In genomic region chr10:97632949-97633884, GRCh38 we compare ENCODE assay signal across 1 cellular context.
TF ChIP-seq lines count a peak whose summit lies in the region.

Gene MORN4, minus strand, starts transcription at chr10:97633500. Its CDS starts 13,847 bp downstream, at chr10:97619653.

TF ChIP-seq in HepG2, 621 proteins besides CTCF, POLR2A, EP300 and RAD21 (continued from another document and continues in another):
- no peak for TF ChIP-seq CENPBD1 (CRISPR knock-in tag; IDR thresholded peaks at IDR 0.05; ENCODE audit: borderline replicate concordance, low read depth)
- TF ChIP-seq THAP9 (CRISPR knock-in tag; IDR thresholded peaks at IDR 0.05; ENCODE audit: borderline replicate concordance), result peak; percentile 95
- no peak for TF ChIP-seq ZFP90 (CRISPR knock-in tag; IDR thresholded peaks at IDR 0.05; ENCODE audit: borderline replicate concordance)
- no peak for TF ChIP-seq ZNF205 (CRISPR knock-in tag; IDR thresholded peaks at IDR 0.05)
- TF ChIP-seq RNF219 (CRISPR knock-in tag; IDR thresholded peaks at IDR 0.05), result no peak
- no peak for TF ChIP-seq ZNF547 (CRISPR knock-in tag; IDR thresholded peaks at IDR 0.05)
- TF ChIP-seq ZNF282 (IDR thresholded peaks at IDR 0.05; ENCODE audit: partially characterized antibody), result no peak
- peak; percentile 52; the same call in 1 of the 2 replicates for TF ChIP-seq TBX3 (IDR thresholded peaks at IDR 0.05; ENCODE audit: borderline replicate concordance)
- TF ChIP-seq ZNF234 (CRISPR knock-in tag; conservative IDR thresholded peaks at IDR 0.05), result no peak
- peak; percentile 100 for TF ChIP-seq ZHX2 (IDR thresholded peaks at IDR 0.05; ENCODE audit: low read depth)
- TF ChIP-seq ZHX2 (CRISPR knock-in tag; IDR thresholded peaks at IDR 0.05; ENCODE audit: borderline replicate concordance), result no peak
- TF ChIP-seq MAZ (IDR thresholded peaks at IDR 0.05; ENCODE audit: borderline replicate concordance, low read depth, low read length), result peak; percentile 45; the same call in 1 of the 2 replicates
- peak; percentile 74; the same call in 1 of the 2 replicates for TF ChIP-seq MAZ (CRISPR knock-in tag; IDR thresholded peaks at IDR 0.05; ENCODE audit: low read depth)
- TF ChIP-seq TARDBP (CRISPR knock-in tag; IDR thresholded peaks at IDR 0.05), result no peak
- peak; percentile 92; the same call in 1 of the 3 replicates for TF ChIP-seq MXI1 (IDR thresholded peaks at IDR 0.05; ENCODE audit: borderline replicate concordance, low read depth, low read length)
- no peak for TF ChIP-seq GZF1 (CRISPR knock-in tag; IDR thresholded peaks at IDR 0.05)
- TF ChIP-seq MXD4 (CRISPR knock-in tag; IDR thresholded peaks at IDR 0.05), result 0 out of 2 replicates have a peak, but pooled peaks have one; percentile 27
- peak; percentile 73 for TF ChIP-seq HDAC1 (CRISPR knock-in tag; IDR thresholded peaks at IDR 0.05)
- no peak for TF ChIP-seq ZNF512 (CRISPR knock-in tag; IDR thresholded peaks at IDR 0.05)
- TF ChIP-seq KMT2A (CRISPR knock-in tag; IDR thresholded peaks at IDR 0.05), result peak; percentile 77
- no peak for TF ChIP-seq PHB2 (IDR thresholded peaks at IDR 0.05; ENCODE audit: partially characterized antibody)
- TF ChIP-seq ZNF790 (CRISPR knock-in tag; IDR thresholded peaks at IDR 0.05; ENCODE audit: borderline replicate concordance), result no peak
- TF ChIP-seq ZNF83 (CRISPR knock-in tag; IDR thresholded peaks at IDR 0.05; ENCODE audit: borderline replicate concordance), result peak; percentile 67; the same call in 1 of the 2 replicates
- TF ChIP-seq ZNF773 (CRISPR knock-in tag; IDR thresholded peaks at IDR 0.05; ENCODE audit: borderline replicate concordance), result no peak
- TF ChIP-seq ZNF788 (CRISPR knock-in tag; IDR thresholded peaks at IDR 0.05; ENCODE audit: borderline replicate concordance), result peak; percentile 56; the same call in 1 of the 2 replicates
- peak; percentile 42; the same call in 1 of the 2 replicates for TF ChIP-seq POGZ (CRISPR knock-in tag; IDR thresholded peaks at IDR 0.05)
- peak; percentile 48; the same call in 1 of the 2 replicates for TF ChIP-seq HIVEP1 (CRISPR knock-in tag; IDR thresholded peaks at IDR 0.05)
- TF ChIP-seq, protein P1, sequence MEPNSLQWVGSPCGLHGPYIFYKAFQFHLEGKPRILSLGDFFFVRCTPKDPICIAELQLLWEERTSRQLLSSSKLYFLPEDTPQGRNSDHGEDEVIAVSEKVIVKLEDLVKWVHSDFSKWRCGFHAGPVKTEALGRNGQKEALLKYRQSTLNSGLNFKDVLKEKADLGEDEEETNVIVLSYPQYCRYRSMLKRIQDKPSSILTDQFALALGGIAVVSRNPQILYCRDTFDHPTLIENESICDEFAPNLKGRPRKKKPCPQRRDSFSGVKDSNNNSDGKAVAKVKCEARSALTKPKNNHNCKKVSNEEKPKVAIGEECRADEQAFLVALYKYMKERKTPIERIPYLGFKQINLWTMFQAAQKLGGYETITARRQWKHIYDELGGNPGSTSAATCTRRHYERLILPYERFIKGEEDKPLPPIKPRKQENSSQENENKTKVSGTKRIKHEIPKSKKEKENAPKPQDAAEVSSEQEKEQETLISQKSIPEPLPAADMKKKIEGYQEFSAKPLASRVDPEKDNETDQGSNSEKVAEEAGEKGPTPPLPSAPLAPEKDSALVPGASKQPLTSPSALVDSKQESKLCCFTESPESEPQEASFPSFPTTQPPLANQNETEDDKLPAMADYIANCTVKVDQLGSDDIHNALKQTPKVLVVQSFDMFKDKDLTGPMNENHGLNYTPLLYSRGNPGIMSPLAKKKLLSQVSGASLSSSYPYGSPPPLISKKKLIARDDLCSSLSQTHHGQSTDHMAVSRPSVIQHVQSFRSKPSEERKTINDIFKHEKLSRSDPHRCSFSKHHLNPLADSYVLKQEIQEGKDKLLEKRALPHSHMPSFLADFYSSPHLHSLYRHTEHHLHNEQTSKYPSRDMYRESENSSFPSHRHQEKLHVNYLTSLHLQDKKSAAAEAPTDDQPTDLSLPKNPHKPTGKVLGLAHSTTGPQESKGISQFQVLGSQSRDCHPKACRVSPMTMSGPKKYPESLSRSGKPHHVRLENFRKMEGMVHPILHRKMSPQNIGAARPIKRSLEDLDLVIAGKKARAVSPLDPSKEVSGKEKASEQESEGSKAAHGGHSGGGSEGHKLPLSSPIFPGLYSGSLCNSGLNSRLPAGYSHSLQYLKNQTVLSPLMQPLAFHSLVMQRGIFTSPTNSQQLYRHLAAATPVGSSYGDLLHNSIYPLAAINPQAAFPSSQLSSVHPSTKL (CRISPR knock-in tag; IDR thresholded peaks at IDR 0.05), result peak; percentile 33; the same call in 1 of the 2 replicates
- TF ChIP-seq ZNF883 (CRISPR knock-in tag; IDR thresholded peaks at IDR 0.05; ENCODE audit: not compliant biosample characterization), result peak; percentile 48
- peak; percentile 26; the same call in 1 of the 2 replicates for TF ChIP-seq HOXD1 (CRISPR knock-in tag; IDR thresholded peaks at IDR 0.05)
- TF ChIP-seq ZNF431 (CRISPR knock-in tag; IDR thresholded peaks at IDR 0.05; ENCODE audit: borderline replicate concordance, low read depth), result no peak
- TF ChIP-seq ZSCAN31 (CRISPR knock-in tag; IDR thresholded peaks at IDR 0.05; ENCODE audit: low read depth), result peak; percentile 55; the same call in 1 of the 2 replicates
- TF ChIP-seq MYC (CRISPR knock-in tag; IDR thresholded peaks at IDR 0.05; ENCODE audit: borderline replicate concordance), result no peak
- no peak for TF ChIP-seq SMARCE1 (IDR thresholded peaks at IDR 0.05; ENCODE audit: borderline replicate concordance)
- no peak for TF ChIP-seq HOXA7 (CRISPR knock-in tag; IDR thresholded peaks at IDR 0.05)
- TF ChIP-seq BORCS8-MEF2B (CRISPR knock-in tag; IDR thresholded peaks at IDR 0.05), result peak; percentile 49; the same call in 1 of the 2 replicates
- peak in 1 of 2 experiments; percentile 56; a peak in 2 of 4 replicates for TF ChIP-seq KLF16 (CRISPR knock-in tag; IDR thresholded peaks at IDR 0.05)
- TF ChIP-seq IKZF5 (CRISPR knock-in tag; IDR thresholded peaks at IDR 0.05), result peak; percentile 5; the same call in 1 of the 2 replicates
- TF ChIP-seq, protein P2, sequence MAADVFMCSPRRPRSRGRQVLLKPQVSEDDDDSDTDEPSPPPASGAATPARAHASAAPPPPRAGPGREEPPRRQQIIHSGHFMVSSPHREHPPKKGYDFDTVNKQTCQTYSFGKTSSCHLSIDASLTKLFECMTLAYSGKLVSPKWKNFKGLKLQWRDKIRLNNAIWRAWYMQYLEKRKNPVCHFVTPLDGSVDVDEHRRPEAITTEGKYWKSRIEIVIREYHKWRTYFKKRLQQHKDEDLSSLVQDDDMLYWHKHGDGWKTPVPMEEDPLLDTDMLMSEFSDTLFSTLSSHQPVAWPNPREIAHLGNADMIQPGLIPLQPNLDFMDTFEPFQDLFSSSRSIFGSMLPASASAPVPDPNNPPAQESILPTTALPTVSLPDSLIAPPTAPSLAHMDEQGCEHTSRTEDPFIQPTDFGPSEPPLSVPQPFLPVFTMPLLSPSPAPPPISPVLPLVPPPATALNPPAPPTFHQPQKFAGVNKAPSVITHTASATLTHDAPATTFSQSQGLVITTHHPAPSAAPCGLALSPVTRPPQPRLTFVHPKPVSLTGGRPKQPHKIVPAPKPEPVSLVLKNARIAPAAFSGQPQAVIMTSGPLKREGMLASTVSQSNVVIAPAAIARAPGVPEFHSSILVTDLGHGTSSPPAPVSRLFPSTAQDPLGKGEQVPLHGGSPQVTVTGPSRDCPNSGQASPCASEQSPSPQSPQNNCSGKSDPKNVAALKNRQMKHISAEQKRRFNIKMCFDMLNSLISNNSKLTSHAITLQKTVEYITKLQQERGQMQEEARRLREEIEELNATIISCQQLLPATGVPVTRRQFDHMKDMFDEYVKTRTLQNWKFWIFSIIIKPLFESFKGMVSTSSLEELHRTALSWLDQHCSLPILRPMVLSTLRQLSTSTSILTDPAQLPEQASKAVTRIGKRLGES (CRISPR knock-in tag; IDR thresholded peaks at IDR 0.05; ENCODE audit: borderline replicate concordance), result no peak
- TF ChIP-seq YY1 (IDR thresholded peaks at IDR 0.05; ENCODE audit: insufficient read depth, insufficient replicate concordance, low read depth, low read length), result peak; percentile 100
